Comparison of ENCODE assay signal across 28 cellular contexts in genomic region chr9:69134412-69134811, GRCh38. TPM values are rescaled to one million over a fixed set of nuclear protein-coding genes. Genes with fewer than 3 reads are reported as not detected.
DNase-seq lines count a peak whose midpoint lies in the region; ATAC-seq and TF ChIP-seq lines count a peak whose summit lies in the region.
"Had no signal": no experiment of that assay in that cellular context is flagged by ENCODE, and none has a peak within 500 bp of the region (broad histone marks: within the 10 kb centered on the region; RNA-seq: fewer than 3 reads in every experiment).

No MANE protein-coding gene starts in this region.

- H3K23me2 ChIP-seq in H9 (ENCODE audit: insufficient read length, low read depth, low read length, poor library complexity, severe bottlenecking) = no peaks in the 10 kb centered on the region

- no peaks in the 10 kb centered on the region for H3K9me3 Mint-ChIP-seq in H9
- no peaks in the 10 kb centered on the region for H3K9me3 Mint-ChIP-seq in progenitor cell of endocrine pancreas (ENCODE audit: low read depth)
- H3K9me3 Mint-ChIP-seq in CD4-positive, alpha-beta memory T cell = peaks cover 0 to 3% (median 0%) of the 10 kb centered on the region in 8 donors
- H3K9me3 Mint-ChIP-seq in activated naive CD8-positive, alpha-beta T cell treated with anti-CD3 and anti-CD28 coated beads, Interleukin-2, amount 50 U/mL, for 24 hours = no peaks in the 10 kb centered on the region
- H3K9me3 Mint-ChIP-seq: effector memory CD8-positive, alpha-beta T cell; IgD-negative memory B cell; naive thymus-derived CD4-positive, alpha-beta T cell; stimulated activated effector memory CD8-positive, alpha-beta T cell treated with anti-CD3 and anti-CD28 coated beads, Interleukin-12 subunit alpha, Interleukin-12 subunit beta, amount 100 ng/mL, for 72 hours; T-helper 2 cell treated with Interferon-gamma antibody and Interleukin-4, amounts not matched to agents 5 μg/mL and 100 μg/mL, for 36 hours had no signal

- H3K14ac ChIP-seq in H9 (ENCODE audit: insufficient read depth, low read length) = no peak overlapping the region

- H3T11ph ChIP-seq in H9 (ENCODE audit: low read length) = no peak overlapping the region

- H2BK20ac ChIP-seq in H9 (ENCODE audit: low read depth, low read length, poor library complexity, severe bottlenecking) = no peak overlapping the region

- H3K4me2 ChIP-seq in H9 (ENCODE audit: insufficient read depth, insufficient read length, low read length) = no peak overlapping the region
- H3K4me2 ChIP-seq: BLaER1 treated with 17β-estradiol and CSF1 and Interleukin-3, amounts not matched to agents 10 nM and 100 nM had no signal

- peak; percentile 22 for DNase-seq in H9
- DNase-seq in NCI-H510A treated with DMSO at 0.1 percent for 48 hours (lab: John Stamatoyannopoulos, UW) = peak; percentile 96
- peak; percentile 23 for DNase-seq in left lobe of liver (ENCODE audit: low spot score)
- DNase-seq in progenitor cell of endocrine pancreas (ENCODE audit: low spot score, unreplicated experiment) = no peak
- DNase-seq in germinal center (ENCODE audit: low spot score) = no peak
- DNase-seq in CD4-positive, alpha-beta memory T cell = no peak
- DNase-seq in activated naive CD8-positive, alpha-beta T cell treated with anti-CD3 and anti-CD28 coated beads, Interleukin-2, amount 50 U/mL, for 24 hours = no peak
- DNase-seq: activated CD4-positive, alpha-beta T cell treated with anti-CD3 and anti-CD28 coated beads for 4 hours; activated CD8-positive, alpha-beta T cell treated with anti-CD3 and anti-CD28 coated beads, Interleukin-2, amount 10 ng/mL, durations not matched to agents 7 days and 5 days; activated effector memory CD4-positive, alpha-beta T cell treated with Interleukin-2 at 50 U/mL for 16 hours; activated T-cell treated with anti-CD3 and anti-CD28 coated beads for 4 hours; anterior cingulate cortex; colonic mucosa; DMS79; effector memory CD8-positive, alpha-beta T cell; left ventricle myocardium inferior; naive thymus-derived CD4-positive, alpha-beta T cell; NCI-H1105; NCI-H1930; SIG-M5; stimulated activated CD4-positive, alpha-beta T cell treated with anti-CD3 and anti-CD28 coated beads, Interleukin-4, amount 100 ng/mL, for 24 hours; substantia nigra had no signal

- ATAC-seq in left lobe of liver = no peak
- no peak for ATAC-seq in HG03196 (IDR thresholded peaks at IDR 0.05; ENCODE audit: unreplicated experiment)
- ATAC-seq in activated naive CD8-positive, alpha-beta T cell treated with anti-CD3 and anti-CD28 coated beads, Interleukin-2, amount 50 U/mL, for 24 hours = no peak
- ATAC-seq: activated CD8-positive, alpha-beta T cell treated with anti-CD3 and anti-CD28 coated beads, Interleukin-2, amount 10 ng/mL, durations not matched to agents 7 days and 5 days; effector memory CD8-positive, alpha-beta T cell; naive thymus-derived CD4-positive, alpha-beta T cell; stimulated activated effector memory CD8-positive, alpha-beta T cell treated with anti-CD3 and anti-CD28 coated beads, Interleukin-12 subunit alpha, Interleukin-12 subunit beta, amount 100 ng/mL, for 72 hours had no signal

- no peak overlapping the region for H3K27ac ChIP-seq in H9 (ENCODE audit: insufficient read length, low read depth, low read length)
- no peak overlapping the region for H3K27ac ChIP-seq in CD4-positive, alpha-beta memory T cell (ENCODE audit: low read depth, low read length)
- H3K27ac ChIP-seq: BLaER1 treated with 17β-estradiol and CSF1 and Interleukin-3, amounts not matched to agents 10 nM and 100 nM; colonic mucosa; left ventricle myocardium inferior had no signal

- no peak overlapping the region for H4K91ac ChIP-seq in H9 (ENCODE audit: insufficient read length, low read depth, low read length)

- H3K36me3 Mint-ChIP-seq in H9 (ENCODE audit: insufficient read depth in 1 of 3, low read depth in 3 of 3) (peaks cover 29 to 42% (median 35%) of the 10 kb centered on the region in 3 experiments), progenitor cell of endocrine pancreas (ENCODE audit: insufficient read depth) (peaks cover 30% of the 10 kb centered on the region)
- H3K36me3 Mint-ChIP-seq in CD4-positive, alpha-beta memory T cell = peaks cover 0 to 13% of the 10 kb centered on the region in 2 donors
- no peaks in the 10 kb centered on the region for H3K36me3 Mint-ChIP-seq in activated naive CD8-positive, alpha-beta T cell treated with anti-CD3 and anti-CD28 coated beads, Interleukin-2, amount 50 U/mL, for 24 hours (ENCODE audit: low read depth)
- H3K36me3 Mint-ChIP-seq: stimulated activated effector memory CD8-positive, alpha-beta T cell treated with anti-CD3 and anti-CD28 coated beads, Interleukin-12 subunit alpha, Interleukin-12 subunit beta, amount 100 ng/mL, for 72 hours had no signal

- no peaks in the 10 kb centered on the region for H3K27me3 Mint-ChIP-seq in H9 (ENCODE audit: low read depth)
- no peaks in the 10 kb centered on the region for H3K27me3 Mint-ChIP-seq in progenitor cell of endocrine pancreas
- no peaks in the 10 kb centered on the region for H3K27me3 Mint-ChIP-seq in CD4-positive, alpha-beta memory T cell
- H3K27me3 Mint-ChIP-seq in activated naive CD8-positive, alpha-beta T cell treated with anti-CD3 and anti-CD28 coated beads, Interleukin-2, amount 50 U/mL, for 24 hours = peaks cover 2% of the 10 kb centered on the region
- H3K27me3 Mint-ChIP-seq: activated naive CD8-positive, alpha-beta T cell had no signal

- POLR2A ChIA-PET in CD4-positive, alpha-beta memory T cell (lab: Charles Lee; ENCODE audit: partially characterized antibody) = interaction anchor here (1.3 kb wide), 1 partner anchor 61 kb away, joined by 3 read pairs; no protein-coding TSS in a partner anchor

- H3K27ac Mint-ChIP-seq in H9 = peak overlapping the region; percentile 60 to 95 (median 74)
- peak overlapping the region; percentile 80 for H3K27ac Mint-ChIP-seq in progenitor cell of endocrine pancreas
- no peak overlapping the region for H3K27ac Mint-ChIP-seq in CD4-positive, alpha-beta memory T cell
- no peak overlapping the region for H3K27ac Mint-ChIP-seq in activated naive CD8-positive, alpha-beta T cell treated with anti-CD3 and anti-CD28 coated beads, Interleukin-2, amount 50 U/mL, for 24 hours
- H3K27ac Mint-ChIP-seq: activated CD8-positive, alpha-beta T cell treated with anti-CD3 and anti-CD28 coated beads, Interleukin-2, amount 10 ng/mL, durations not matched to agents 7 days and 5 days; activated naive CD8-positive, alpha-beta T cell; effector memory CD8-positive, alpha-beta T cell; IgD-negative memory B cell; stimulated activated effector memory CD8-positive, alpha-beta T cell treated with anti-CD3 and anti-CD28 coated beads, Interleukin-12 subunit alpha, Interleukin-12 subunit beta, amount 100 ng/mL, for 72 hours; T-helper 2 cell treated with Interferon-gamma antibody and Interleukin-4, amounts not matched to agents 5 μg/mL and 100 μg/mL, for 36 hours had no signal

- CTCF ChIA-PET in CD4-positive, alpha-beta memory T cell (lab: Charles Lee; ENCODE audit: partially characterized antibody) = no interaction called here

- H3K9me3 ChIP-seq in H9 (ENCODE audit: control insufficient read depth, low read depth, low read length) = no peaks in the 10 kb centered on the region
- H3K9me3 ChIP-seq in CD4-positive, alpha-beta memory T cell (ENCODE audit: control insufficient read depth in 1 of 2, low read length in 2 of 2) = no peaks in the 10 kb centered on the region
- H3K9me3 ChIP-seq: BLaER1 treated with 17β-estradiol and CSF1 and Interleukin-3, amounts not matched to agents 10 nM and 100 nM; colonic mucosa; left ventricle myocardium inferior had no signal

- H3K4me1 Mint-ChIP-seq in H9 = peaks cover 36 to 53% of the 10 kb centered on the region in 2 experiments
- peaks cover 45% of the 10 kb centered on the region for H3K4me1 Mint-ChIP-seq in progenitor cell of endocrine pancreas (ENCODE audit: low read depth)
- no peaks in the 10 kb centered on the region for H3K4me1 Mint-ChIP-seq in CD4-positive, alpha-beta memory T cell
- H3K4me1 Mint-ChIP-seq in activated naive CD8-positive, alpha-beta T cell treated with anti-CD3 and anti-CD28 coated beads, Interleukin-2, amount 50 U/mL, for 24 hours = no peaks in the 10 kb centered on the region
- H3K4me1 Mint-ChIP-seq: IgD-negative memory B cell; stimulated activated effector memory CD8-positive, alpha-beta T cell treated with anti-CD3 and anti-CD28 coated beads, Interleukin-12 subunit alpha, Interleukin-12 subunit beta, amount 100 ng/mL, for 72 hours had no signal

- H2BK12ac ChIP-seq in H9 (ENCODE audit: insufficient read length, low read depth, low read length) = no peak overlapping the region

- no peak overlapping the region for H2BK15ac ChIP-seq in H9 (ENCODE audit: low read depth, low read length)

- H4K8ac ChIP-seq in H9 (replicated peaks; ENCODE audit: insufficient read length, low read depth, low read length) = no peak overlapping the region

- no peak overlapping the region for H3K18ac ChIP-seq in H9 (ENCODE audit: insufficient read length, low read depth, low read length)

- H2AK5ac ChIP-seq in H9 (ENCODE audit: insufficient read length, low read length) = no peak overlapping the region

- H3K79me2 ChIP-seq in H9 (ENCODE audit: insufficient read depth, low read length) = peaks cover 48% of the 10 kb centered on the region

- no peak overlapping the region for H3K9ac ChIP-seq in H9 (ENCODE audit: extremely low read depth, insufficient read length, low read length)
- H3K9ac ChIP-seq: BLaER1 treated with 17β-estradiol and CSF1 and Interleukin-3, amounts not matched to agents 10 nM and 100 nM had no signal

- H3K4me1 ChIP-seq in H9 (ENCODE audit: insufficient read depth, low read length) = peaks cover 2% of the 10 kb centered on the region; the same call in 1 of the 2 replicates
- H3K4me1 ChIP-seq in CD4-positive, alpha-beta memory T cell (ENCODE audit: insufficient read depth, low read length) = no peaks in the 10 kb centered on the region
- H3K4me1 ChIP-seq: BLaER1 treated with 17β-estradiol and CSF1 and Interleukin-3, amounts not matched to agents 10 nM and 100 nM had no signal

- no peaks in the 10 kb centered on the region for H3K27me3 ChIP-seq in H9 (ENCODE audit: insufficient read depth, low read length)
- no peaks in the 10 kb centered on the region for H3K27me3 ChIP-seq in CD4-positive, alpha-beta memory T cell (ENCODE audit: insufficient read depth, low read length)
- H3K27me3 ChIP-seq: BLaER1 treated with 17β-estradiol and CSF1 and Interleukin-3, amounts not matched to agents 10 nM and 100 nM; colonic mucosa had no signal

- H3K79me1 ChIP-seq in H9 (ENCODE audit: insufficient read depth, low read depth, low read length, poor library complexity, severe bottlenecking) = peaks cover 13% of the 10 kb centered on the region

- TF ChIP-seq CTCF in H9 (conservative IDR thresholded peaks at IDR 0.05) = no peak
- TF ChIP-seq CTCF in progenitor cell of endocrine pancreas (IDR thresholded peaks at IDR 0.05; ENCODE audit: unreplicated experiment) = no peak

- H3K4ac ChIP-seq in H9 (ENCODE audit: low read depth, low read length) = no peak overlapping the region

- intact Hi-C loops in CD4-positive, alpha-beta memory T cell (cut with micrococcal nuclease) = no loop called here

- no peak overlapping the region for H2AFZ ChIP-seq in H9 (ENCODE audit: low read length)

- no CpG with 5 or more reads among the region's 6 CpGs for WGBS in H9 (ENCODE audit: extremely low coverage, insufficient read length, low lambda C conversion rate)

- H3K4me3 Mint-ChIP-seq in H9 (no peak overlapping the region), progenitor cell of endocrine pancreas (ENCODE audit: low read depth) (no peak overlapping the region)
- H3K4me3 Mint-ChIP-seq in CD4-positive, alpha-beta memory T cell = no peak overlapping the region
- no peak overlapping the region for H3K4me3 Mint-ChIP-seq in activated naive CD8-positive, alpha-beta T cell treated with anti-CD3 and anti-CD28 coated beads, Interleukin-2, amount 50 U/mL, for 24 hours
- H3K4me3 Mint-ChIP-seq: activated CD8-positive, alpha-beta T cell treated with anti-CD3 and anti-CD28 coated beads, Interleukin-2, amount 10 ng/mL, durations not matched to agents 7 days and 5 days; activated naive CD8-positive, alpha-beta T cell; effector memory CD8-positive, alpha-beta T cell; IgD-negative memory B cell; naive thymus-derived CD4-positive, alpha-beta T cell; stimulated activated effector memory CD8-positive, alpha-beta T cell treated with anti-CD3 and anti-CD28 coated beads, Interleukin-12 subunit alpha, Interleukin-12 subunit beta, amount 100 ng/mL, for 72 hours; T-helper 2 cell treated with Interferon-gamma antibody and Interleukin-4, amounts not matched to agents 5 μg/mL and 100 μg/mL, for 36 hours had no signal

- no peak overlapping the region for H4K5ac ChIP-seq in H9 (ENCODE audit: insufficient read length, low read depth, low read length)

- H3K4me3 ChIP-seq in CD4-positive, alpha-beta memory T cell (ENCODE audit: low read length in 2 of 2) = no peak overlapping the region
- H3K4me3 ChIP-seq: BLaER1 treated with 17β-estradiol and CSF1 and Interleukin-3, amounts not matched to agents 10 nM and 100 nM; colonic mucosa; left ventricle myocardium inferior had no signal

- no peak overlapping the region for H3K23ac ChIP-seq in H9 (ENCODE audit: insufficient read length, low read depth, low read length)

- H2BK5ac ChIP-seq in H9 (ENCODE audit: insufficient read length, low read length) = no peak overlapping the region

- H3K56ac ChIP-seq in H9 (ENCODE audit: insufficient read length, low read depth, low read length) = no peak overlapping the region

- H3K36me3 ChIP-seq in CD4-positive, alpha-beta memory T cell (ENCODE audit: insufficient read depth, low read length) = no peaks in the 10 kb centered on the region
- H3K36me3 ChIP-seq: colonic mucosa, left ventricle myocardium inferior had no signal

- no peak overlapping the region for H2BK120ac ChIP-seq in H9 (ENCODE audit: low read depth, low read length, poor library complexity, severe bottlenecking)

- peaks cover 4% of the 10 kb centered on the region for H4K20me1 ChIP-seq in H9 (ENCODE audit: control insufficient read depth, insufficient read depth, insufficient read length)
- H4K20me1 ChIP-seq: BLaER1 treated with 17β-estradiol and CSF1 and Interleukin-3, amounts not matched to agents 10 nM and 100 nM had no signal

RNA-seq across cellular contexts. Expression of gene TJP2, which starts 39.7 kb away (rescaled TPM):
- total RNA-seq in H9 (2021) (130 and 133 TPM in 2 replicates), left lobe of liver (81.2 TPM), progenitor cell of endocrine pancreas (234 and 254 TPM in 2 replicates)
- 10 to 100 TPM in 1 of 2 experiments, 1 to 10 TPM in 1; 9.9 to 10.3 TPM for total RNA-seq in CD4-positive, alpha-beta memory T cell
- polyA plus RNA-seq in CD4-positive, alpha-beta memory T cell = 1 to 10 TPM; 2.4 to 7.7 TPM

Comparison
In these comparisons a context has a peak if more than half of its experiments do, and no peak if none do; other contexts are left out.
1. DNase-seq: peak in H9 (single experiment), NCI-H510A treated with DMSO at 0.1 percent for 48 hours (single experiment) and left lobe of liver (single experiment); none in progenitor cell of endocrine pancreas (single experiment), germinal center (single experiment), CD4-positive, alpha-beta memory T cell (0 of 5) and activated naive CD8-positive, alpha-beta T cell treated with anti-CD3 and anti-CD28 coated beads, Interleukin-2, amount 50 U/mL, for 24 hours (single experiment).
2. H3K27ac Mint-ChIP-seq: peak in H9 (3 of 3) and progenitor cell of endocrine pancreas (single experiment); none in CD4-positive, alpha-beta memory T cell (0 of 7) and activated naive CD8-positive, alpha-beta T cell treated with anti-CD3 and anti-CD28 coated beads, Interleukin-2, amount 50 U/mL, for 24 hours (single experiment).